Comparison of ENCODE assay signal across 20 cellular contexts in the genomic region with DNA sequence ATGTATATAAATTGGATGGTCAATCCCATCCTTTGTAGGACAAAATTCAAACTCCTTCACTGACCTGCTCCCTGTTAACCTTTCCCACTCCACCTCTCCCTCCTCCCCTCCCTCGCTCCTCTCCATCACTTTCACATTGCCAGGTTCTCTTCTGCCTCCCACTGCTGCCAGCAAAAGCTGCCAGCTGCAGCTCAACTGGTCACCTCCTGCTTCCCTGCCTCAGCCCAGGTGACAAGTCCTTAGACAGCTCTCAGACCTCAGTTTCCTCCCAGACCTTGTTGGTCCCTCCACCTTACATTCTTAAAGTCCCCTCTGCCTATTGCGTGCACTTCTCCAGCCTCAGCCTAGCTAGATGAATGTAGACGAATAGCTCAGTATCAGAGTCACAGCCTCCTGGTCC. TPM values are rescaled to one million over a fixed set of nuclear protein-coding genes. Genes with fewer than 3 reads are reported as not detected.
DNase-seq lines count a peak whose midpoint lies in the region; ATAC-seq and TF ChIP-seq lines count a peak whose summit lies in the region.
"Had no signal": no experiment of that assay in that cellular context is flagged by ENCODE, and none has a peak within 500 bp of the region (broad histone marks: within the 10 kb centered on the region; RNA-seq: fewer than 3 reads in every experiment).

No MANE protein-coding gene starts in this region.

- TF ChIP-seq CTCF in CD4-positive, alpha-beta T cell (IDR thresholded peaks at IDR 0.05): no peak
- no peak for TF ChIP-seq CTCF in neural crest cell (conservative IDR thresholded peaks at IDR 0.05)

- H3K36me3 Mint-ChIP-seq in activated CD8-positive, alpha-beta memory T cell treated with anti-CD3 and anti-CD28 coated beads, Interleukin-2, amount 10 ng/mL, durations not matched to agents 7 days and 5 days: peaks cover 21% of the 10 kb centered on the region
- peaks cover 69% of the 10 kb centered on the region for H3K36me3 Mint-ChIP-seq in CD4-positive, alpha-beta T cell (ENCODE audit: low read depth)
- peaks cover 24% of the 10 kb centered on the region for H3K36me3 Mint-ChIP-seq in activated T-helper 1 cell treated with anti-CD3 and anti-CD28 coated beads, Interleukin-12 subunit alpha, Interleukin-12 subunit beta, Interleukin-2, Interleukin-4 antibody, amounts not matched to agents 30 ng/mL and 10 ng/mL and 1 ng/mL, durations not matched to agents 14 hours and 24 hours and 36 hours (ENCODE audit: low read depth)
- no peaks in the 10 kb centered on the region for H3K36me3 Mint-ChIP-seq in neural crest cell (ENCODE audit: low read depth)

- H3K27me3 ChIP-seq in CD4-positive, alpha-beta T cell (ENCODE audit: control insufficient read depth, insufficient read depth, low read length): no peaks in the 10 kb centered on the region

- CTCF ChIA-PET in activated CD8-positive, alpha-beta memory T cell treated with anti-CD3 and anti-CD28 coated beads, Interleukin-2, amount 10 ng/mL, durations not matched to agents 7 days and 5 days (lab: Charles Lee): no interaction called here
- CTCF ChIA-PET in CD4-positive, alpha-beta T cell (lab: Charles Lee): no interaction called here

- no peak for ATAC-seq in activated CD8-positive, alpha-beta memory T cell treated with anti-CD3 and anti-CD28 coated beads, Interleukin-2, amount 10 ng/mL, durations not matched to agents 7 days and 5 days
- no peak for ATAC-seq in CD4-positive, alpha-beta T cell (ENCODE audit: poor library complexity)

- peak; percentile 30 for DNase-seq in activated CD8-positive, alpha-beta memory T cell treated with anti-CD3 and anti-CD28 coated beads for 24 hours
- DNase-seq in activated CD8-positive, alpha-beta memory T cell treated with anti-CD3 and anti-CD28 coated beads, Interleukin-2, amount 10 ng/mL, durations not matched to agents 7 days and 5 days: no peak
- DNase-seq in CD4-positive, alpha-beta T cell: no peak
- no peak for DNase-seq in activated T-helper 1 cell treated with anti-CD3 and anti-CD28 coated beads, Interleukin-12 subunit alpha, Interleukin-12 subunit beta, Interleukin-2, Interleukin-4 antibody, amounts not matched to agents 30 ng/mL and 10 ng/mL and 1 ng/mL, durations not matched to agents 14 hours and 24 hours and 36 hours (ENCODE audit: low spot score)
- DNase-seq in neural crest cell (ENCODE audit: low read depth, low spot score) (no peak), SK-N-DZ (ENCODE audit: low spot score) (no peak), DMS 273 treated with DMSO at 0.1 percent for 48 hours (lab: John Stamatoyannopoulos, UW) (no peak)
- DNase-seq: Caco-2, DMS153, GDM1, H9, NCI-H1105, NCI-H2081, NCI-H2171 treated with DMSO at 0.1 percent for 48 hours, NCI-H446, NCI-H69, SHP77 had no signal

- POLR2A ChIA-PET in CD4-positive, alpha-beta T cell (lab: Charles Lee): interaction anchor here (0.9 kb wide), 1 partner anchor 33 kb away, joined by 5 read pairs; a partner anchor contains a TSS

- peaks cover 28% of the 10 kb centered on the region for H3K4me1 Mint-ChIP-seq in activated CD8-positive, alpha-beta memory T cell treated with anti-CD3 and anti-CD28 coated beads, Interleukin-2, amount 10 ng/mL, durations not matched to agents 7 days and 5 days
- peaks cover 22% of the 10 kb centered on the region for H3K4me1 Mint-ChIP-seq in CD4-positive, alpha-beta T cell (ENCODE audit: low read depth)
- peaks cover 41% of the 10 kb centered on the region for H3K4me1 Mint-ChIP-seq in activated T-helper 1 cell treated with anti-CD3 and anti-CD28 coated beads, Interleukin-12 subunit alpha, Interleukin-12 subunit beta, Interleukin-2, Interleukin-4 antibody, amounts not matched to agents 30 ng/mL and 10 ng/mL and 1 ng/mL, durations not matched to agents 14 hours and 24 hours and 36 hours (ENCODE audit: low read depth)
- no peaks in the 10 kb centered on the region for H3K4me1 Mint-ChIP-seq in neural crest cell

- H3K9me3 ChIP-seq in CD4-positive, alpha-beta T cell (ENCODE audit: control insufficient read depth, low read length): no peaks in the 10 kb centered on the region
- H3K9me3 ChIP-seq: Caco-2 had no signal

- H3K9me3 Mint-ChIP-seq in activated CD8-positive, alpha-beta memory T cell treated with anti-CD3 and anti-CD28 coated beads, Interleukin-2, amount 10 ng/mL, durations not matched to agents 7 days and 5 days (ENCODE audit: low read depth): no peaks in the 10 kb centered on the region
- H3K9me3 Mint-ChIP-seq in CD4-positive, alpha-beta T cell: no peaks in the 10 kb centered on the region
- H3K9me3 Mint-ChIP-seq in activated T-helper 1 cell treated with anti-CD3 and anti-CD28 coated beads, Interleukin-12 subunit alpha, Interleukin-12 subunit beta, Interleukin-2, Interleukin-4 antibody, amounts not matched to agents 30 ng/mL and 10 ng/mL and 1 ng/mL, durations not matched to agents 14 hours and 24 hours and 36 hours: no peaks in the 10 kb centered on the region
- H3K9me3 Mint-ChIP-seq in neural crest cell: no peaks in the 10 kb centered on the region
- H3K9me3 Mint-ChIP-seq: H9 had no signal

- no peaks in the 10 kb centered on the region for H3K27me3 Mint-ChIP-seq in activated CD8-positive, alpha-beta memory T cell treated with anti-CD3 and anti-CD28 coated beads, Interleukin-2, amount 10 ng/mL, durations not matched to agents 7 days and 5 days
- H3K27me3 Mint-ChIP-seq in CD4-positive, alpha-beta T cell: no peaks in the 10 kb centered on the region
- peaks cover 3% of the 10 kb centered on the region for H3K27me3 Mint-ChIP-seq in activated T-helper 1 cell treated with anti-CD3 and anti-CD28 coated beads, Interleukin-12 subunit alpha, Interleukin-12 subunit beta, Interleukin-2, Interleukin-4 antibody, amounts not matched to agents 30 ng/mL and 10 ng/mL and 1 ng/mL, durations not matched to agents 14 hours and 24 hours and 36 hours (ENCODE audit: insufficient read depth)
- H3K27me3 Mint-ChIP-seq in neural crest cell (ENCODE audit: low read depth): no peaks in the 10 kb centered on the region
- H3K27me3 Mint-ChIP-seq: B cell had no signal

- intact Hi-C loops in CD4-positive, alpha-beta T cell (cut with DNase I, micrococcal nuclease): no loop called here
- intact Hi-C loops in activated T-helper 1 cell treated with anti-CD3 and anti-CD28 coated beads, Interleukin-12 subunit alpha, Interleukin-12 subunit beta, Interleukin-2, Interleukin-4 antibody, amounts not matched to agents 30 ng/mL and 10 ng/mL and 1 ng/mL, durations not matched to agents 14 hours and 24 hours and 36 hours (cut with micrococcal nuclease): no loop called here

- H3K4me3 Mint-ChIP-seq in activated CD8-positive, alpha-beta memory T cell treated with anti-CD3 and anti-CD28 coated beads, Interleukin-2, amount 10 ng/mL, durations not matched to agents 7 days and 5 days: no peak overlapping the region
- no peak overlapping the region for H3K4me3 Mint-ChIP-seq in CD4-positive, alpha-beta T cell
- H3K4me3 Mint-ChIP-seq in activated T-helper 1 cell treated with anti-CD3 and anti-CD28 coated beads, Interleukin-12 subunit alpha, Interleukin-12 subunit beta, Interleukin-2, Interleukin-4 antibody, amounts not matched to agents 30 ng/mL and 10 ng/mL and 1 ng/mL, durations not matched to agents 14 hours and 24 hours and 36 hours: no peak overlapping the region
- no peak overlapping the region for H3K4me3 Mint-ChIP-seq in neural crest cell
- H3K4me3 Mint-ChIP-seq: B cell had no signal

- H3K27ac Mint-ChIP-seq in activated CD8-positive, alpha-beta memory T cell treated with anti-CD3 and anti-CD28 coated beads, Interleukin-2, amount 10 ng/mL, durations not matched to agents 7 days and 5 days: no peak overlapping the region
- peak overlapping the region; percentile 53 for H3K27ac Mint-ChIP-seq in CD4-positive, alpha-beta T cell
- H3K27ac Mint-ChIP-seq in activated T-helper 1 cell treated with anti-CD3 and anti-CD28 coated beads, Interleukin-12 subunit alpha, Interleukin-12 subunit beta, Interleukin-2, Interleukin-4 antibody, amounts not matched to agents 30 ng/mL and 10 ng/mL and 1 ng/mL, durations not matched to agents 14 hours and 24 hours and 36 hours: peak overlapping the region; percentile 41
- H3K27ac Mint-ChIP-seq in neural crest cell (ENCODE audit: unreplicated experiment): peak overlapping the region; percentile 9
- H3K27ac Mint-ChIP-seq: B cell, H9 had no signal

- H3K27ac ChIP-seq in CD4-positive, alpha-beta T cell (ENCODE audit: low read depth, low read length): no peak overlapping the region

RNA-seq across cellular contexts. Expression of a gene that starts 23.3 kb away (rescaled TPM):
- total RNA-seq in activated CD8-positive, alpha-beta memory T cell treated with anti-CD3 and anti-CD28 coated beads, Interleukin-2, amount 10 ng/mL, durations not matched to agents 7 days and 5 days: 100 to 1,000 TPM; 112 to 127 TPM
- 10 to 100 TPM; 52.7 to 55.2 TPM for total RNA-seq in CD4-positive, alpha-beta T cell
- total RNA-seq in activated T-helper 1 cell treated with anti-CD3 and anti-CD28 coated beads, Interleukin-12 subunit alpha, Interleukin-12 subunit beta, Interleukin-2, Interleukin-4 antibody, amounts not matched to agents 30 ng/mL and 10 ng/mL and 1 ng/mL, durations not matched to agents 14 hours and 24 hours and 36 hours: 106 and 113 TPM in 2 replicates
- total RNA-seq in neural crest cell: 70.7 and 75.3 TPM in 2 replicates
- polyA plus RNA-seq in SK-N-DZ (2014; cell fraction: cytosol; rRNA removed): 98.7 and 103 TPM in 2 replicates
- 79.5 and 107 TPM in 2 replicates for polyA plus RNA-seq in SK-N-DZ (2014; cell fraction: nucleus; rRNA removed)

RNA-seq across cellular contexts. Expression of a gene that starts 33.1 kb away (rescaled TPM):
- 10 to 100 TPM; 10.9 to 21.8 TPM for total RNA-seq in activated CD8-positive, alpha-beta memory T cell treated with anti-CD3 and anti-CD28 coated beads, Interleukin-2, amount 10 ng/mL, durations not matched to agents 7 days and 5 days
- 10 to 100 TPM; 37.0 to 39.8 TPM for total RNA-seq in CD4-positive, alpha-beta T cell
- total RNA-seq in activated T-helper 1 cell treated with anti-CD3 and anti-CD28 coated beads, Interleukin-12 subunit alpha, Interleukin-12 subunit beta, Interleukin-2, Interleukin-4 antibody, amounts not matched to agents 30 ng/mL and 10 ng/mL and 1 ng/mL, durations not matched to agents 14 hours and 24 hours and 36 hours: 6.7 and 7.8 TPM in 2 replicates
- total RNA-seq in neural crest cell: 0.14 and 0.16 TPM in 2 replicates
- not detected in 2 replicates for polyA plus RNA-seq in SK-N-DZ (2014; cell fraction: cytosol; rRNA removed)
- polyA plus RNA-seq in SK-N-DZ (2014; cell fraction: nucleus; rRNA removed): not detected in 2 replicates
- total RNA-seq: A172, H9, HT1080 had no signal

RNA-seq across cellular contexts. Expression of a gene that starts 52.7 kb away (rescaled TPM):
- total RNA-seq in activated CD8-positive, alpha-beta memory T cell treated with anti-CD3 and anti-CD28 coated beads, Interleukin-2, amount 10 ng/mL, durations not matched to agents 7 days and 5 days: 10 to 100 TPM; 60.0 to 82.4 TPM
- total RNA-seq in CD4-positive, alpha-beta T cell: 10 to 100 TPM; 20.7 to 21.8 TPM
- total RNA-seq in activated T-helper 1 cell treated with anti-CD3 and anti-CD28 coated beads, Interleukin-12 subunit alpha, Interleukin-12 subunit beta, Interleukin-2, Interleukin-4 antibody, amounts not matched to agents 30 ng/mL and 10 ng/mL and 1 ng/mL, durations not matched to agents 14 hours and 24 hours and 36 hours: 55.2 and 60.9 TPM in 2 replicates
- 51.9 and 52.7 TPM in 2 replicates for total RNA-seq in neural crest cell
- polyA plus RNA-seq in SK-N-DZ (2014; cell fraction: cytosol; rRNA removed): 68.8 and 79.9 TPM in 2 replicates
- 55.4 and 75.0 TPM in 2 replicates for polyA plus RNA-seq in SK-N-DZ (2014; cell fraction: nucleus; rRNA removed)

RNA-seq across cellular contexts. Expression of a gene that starts 53.1 kb away (rescaled TPM):
- 100 to 1,000 TPM; 107 to 123 TPM for total RNA-seq in activated CD8-positive, alpha-beta memory T cell treated with anti-CD3 and anti-CD28 coated beads, Interleukin-2, amount 10 ng/mL, durations not matched to agents 7 days and 5 days
- total RNA-seq in CD4-positive, alpha-beta T cell: under 1 TPM; 0.25 to 0.36 TPM
- total RNA-seq in activated T-helper 1 cell treated with anti-CD3 and anti-CD28 coated beads, Interleukin-12 subunit alpha, Interleukin-12 subunit beta, Interleukin-2, Interleukin-4 antibody, amounts not matched to agents 30 ng/mL and 10 ng/mL and 1 ng/mL, durations not matched to agents 14 hours and 24 hours and 36 hours: 39.2 and 41.2 TPM in 2 replicates
- 60.3 and 65.2 TPM in 2 replicates for total RNA-seq in neural crest cell
- polyA plus RNA-seq in SK-N-DZ (2014; cell fraction: cytosol; rRNA removed): 157 and 162 TPM in 2 replicates
- 74.6 and 82.9 TPM in 2 replicates for polyA plus RNA-seq in SK-N-DZ (2014; cell fraction: nucleus; rRNA removed)
